Comparison of ENCODE assay signal across 1 cellular context in genomic region chr15:74380361-74381189, GRCh38.
TF ChIP-seq lines count a peak whose summit lies in the region.

No MANE protein-coding gene starts in this region.

TF ChIP-seq in WTC11, 78 proteins besides CTCF, POLR2A, EP300 and RAD21 (continued from another document):
- TF ChIP-seq ATF6 (CRISPR knock-in tag; IDR thresholded peaks at IDR 0.05) (no peak), AR (CRISPR knock-in tag; IDR thresholded peaks at IDR 0.05) (no peak), FOXJ3 (CRISPR knock-in tag; IDR thresholded peaks at IDR 0.05; ENCODE audit: borderline replicate concordance) (no peak), ERG (CRISPR knock-in tag; IDR thresholded peaks at IDR 0.05) (no peak), ZNF671 (CRISPR knock-in tag; IDR thresholded peaks at IDR 0.05) (no peak), CREB1 (CRISPR knock-in tag; IDR thresholded peaks at IDR 0.05) (no peak), ZNF263 (CRISPR knock-in tag; IDR thresholded peaks at IDR 0.05; ENCODE audit: low read depth) (no peak), RELA (CRISPR knock-in tag; IDR thresholded peaks at IDR 0.05; ENCODE audit: borderline replicate concordance) (no peak), AFF4 (CRISPR knock-in tag; IDR thresholded peaks at IDR 0.05; ENCODE audit: borderline replicate concordance) (no peak), MXD4 (CRISPR knock-in tag; IDR thresholded peaks at IDR 0.05; ENCODE audit: borderline replicate concordance) (no peak)
